1 cellular context compared by ENCODE assay signal in genomic region chr1:160192234-160192633, GRCh38.
TF ChIP-seq lines count a peak whose summit lies in the region.

No MANE protein-coding gene starts in this region.

TF ChIP-seq in H1, 55 proteins besides CTCF, POLR2A, EP300 and RAD21 (continued from another document):
- TF ChIP-seq TAF7 (optimal IDR thresholded peaks at IDR 0.05; ENCODE audit: borderline replicate concordance, low read depth, low read length) (no peak), PHF8 (conservative IDR thresholded peaks at IDR 0.05; ENCODE audit: low read depth, low read length) (no peak), TEAD4 (IDR thresholded peaks at IDR 0.05; ENCODE audit: low read depth, low read length) (no peak), FOSL1 (IDR thresholded peaks at IDR 0.05; ENCODE audit: insufficient read depth, low read depth, low read length) (no peak), HDAC6 (IDR thresholded peaks at IDR 0.05; ENCODE audit: low read depth, low read length) (no peak), POU5F1 (IDR thresholded peaks at IDR 0.05; ENCODE audit: low read depth, low read length) (no peak), SIX5 (IDR thresholded peaks at IDR 0.05; ENCODE audit: low read depth, low read length) (no peak)
TF ChIP-seq in H1: peak in this region for 0.
